In the genomic region with DNA sequence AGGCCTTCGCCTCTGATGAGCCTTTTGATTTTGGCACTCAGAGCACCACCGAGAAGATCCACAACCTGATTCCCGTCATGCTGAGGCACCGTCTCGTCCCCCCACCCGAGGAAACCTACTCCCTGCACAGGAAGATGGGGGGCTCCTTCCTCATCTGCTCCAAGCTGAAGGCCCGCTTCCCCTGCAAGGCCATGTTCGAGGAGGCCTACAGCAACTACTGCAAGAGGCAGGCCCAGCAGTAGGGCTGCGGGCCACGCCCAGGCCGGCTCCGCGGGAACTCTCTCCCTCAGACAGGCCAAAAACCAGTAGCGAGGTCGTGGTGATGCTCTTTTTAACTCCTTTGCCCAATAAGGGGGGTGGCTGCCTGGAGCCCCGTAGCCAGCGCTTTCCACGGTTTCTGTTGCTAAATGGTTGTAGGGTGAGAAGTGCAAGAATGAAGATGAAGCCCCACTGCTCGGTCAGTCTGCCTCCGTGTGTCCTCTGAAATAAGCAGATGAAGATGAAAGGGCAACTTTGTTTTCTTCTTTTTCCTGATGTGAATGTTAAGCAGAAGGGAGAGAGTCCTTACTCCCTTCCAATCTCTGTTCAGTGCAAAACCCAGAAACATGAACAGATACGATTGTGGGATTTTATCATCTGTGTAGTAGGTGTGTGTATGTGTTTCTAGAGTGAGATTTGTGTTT, we compare ENCODE assay signal across 13 cellular contexts. TPM values are rescaled to one million over a fixed set of nuclear protein-coding genes. Genes with fewer than 3 reads are reported as not detected.
DNase-seq lines count a peak whose midpoint lies in the region; ATAC-seq and TF ChIP-seq lines count a peak whose summit lies in the region.
"Had no signal": no experiment of that assay in that cellular context is flagged by ENCODE, and none has a peak within 500 bp of the region (broad histone marks: within the 10 kb centered on the region; RNA-seq: fewer than 3 reads in every experiment).

No MANE protein-coding gene starts in this region.

- intact Hi-C loops in testis (cut with DNase I; ENCODE audit: low total_unique reads) = no loop called here

- peaks cover 5 to 46% (median 17%) of the 10 kb centered on the region in 3 donors for H3K36me3 Mint-ChIP-seq in naive thymus-derived CD8-positive, alpha-beta T cell

- no peak for TF ChIP-seq CTCF in testis (IDR thresholded peaks at IDR 0.05)

- no peak for ATAC-seq in naive thymus-derived CD8-positive, alpha-beta T cell
- ATAC-seq: SK-N-SH treated with all-trans-retinoic acid at 6 μM for 48 hours had no signal

- peaks cover 30% of the 10 kb centered on the region for H3K4me1 ChIP-seq in testis

- no peaks in the 10 kb centered on the region for H3K9me3 Mint-ChIP-seq in naive thymus-derived CD8-positive, alpha-beta T cell
- H3K9me3 Mint-ChIP-seq: activated T-helper 2 cell treated with anti-CD3 and anti-CD28 coated beads, Interferon-gamma antibody, Interleukin-2, Interleukin-4, amounts not matched to agents 10 μg/mL and 5 μg/mL and 100 μg/mL, durations not matched to agents 14 hours and 24 hours and 36 hours; dendritic cell treated with granulocyte-macrophage colony-stimulating factor and Interleukin-4, amounts not matched to agents 40 ng/mL and 50 ng/mL, for 4 days had no signal

- no peaks in the 10 kb centered on the region for H3K27me3 ChIP-seq in testis
- H3K27me3 ChIP-seq: suprapubic skin had no signal

- no peaks in the 10 kb centered on the region for H3K27me3 Mint-ChIP-seq in naive thymus-derived CD8-positive, alpha-beta T cell
- H3K27me3 Mint-ChIP-seq: dendritic cell treated with granulocyte-macrophage colony-stimulating factor and Interleukin-4, amounts not matched to agents 40 ng/mL and 50 ng/mL, for 4 days had no signal

- H3K4me1 Mint-ChIP-seq in naive thymus-derived CD8-positive, alpha-beta T cell = peaks cover 13 to 28% (median 16%) of the 10 kb centered on the region in 4 donors

- H3K27ac ChIP-seq in caudate nucleus (ENCODE audit: low read depth, low read length) (peak overlapping the region; percentile 71), testis (peak overlapping the region in 1 of 2 donors; percentile 18)
- H3K27ac ChIP-seq: suprapubic skin had no signal

- no peaks in the 10 kb centered on the region for H3K9me3 ChIP-seq in testis
- H3K9me3 ChIP-seq: suprapubic skin had no signal

- H3K4me3 Mint-ChIP-seq in naive thymus-derived CD8-positive, alpha-beta T cell = no peak overlapping the region
- H3K4me3 Mint-ChIP-seq: dendritic cell treated with granulocyte-macrophage colony-stimulating factor and Interleukin-4, amounts not matched to agents 40 ng/mL and 50 ng/mL, for 4 days had no signal

- DNase-seq in activated effector memory CD4-positive, alpha-beta T cell treated with anti-CD3 and anti-CD28 coated beads, Interleukin-2, amount 50 U/mL, for 16 hours = peak; percentile 54
- DNase-seq in activated effector memory CD4-positive, alpha-beta T cell treated with Interleukin-2 at 50 U/mL for 16 hours = no peak
- DNase-seq in caudate nucleus (lab: John Stamatoyannopoulos, UW) (no peak), testis (peak; percentile 17), COR-L47 (lab: John Stamatoyannopoulos, UW) (no peak), NCI-H1694 treated with DMSO at 0.1 percent for 48 hours (lab: John Stamatoyannopoulos, UW) (no peak), NCI-H446 treated with DMSO at 0.1 percent for 48 hours (lab: John Stamatoyannopoulos, UW) (no peak)
- DNase-seq in naive thymus-derived CD8-positive, alpha-beta T cell = no peak
- DNase-seq: NCI-H524 had no signal

- no peak for TF ChIP-seq POLR2A in testis (IDR thresholded peaks at IDR 0.05)

- H3K36me3 ChIP-seq in testis (ENCODE audit: low read depth, missing control alignments) = no peaks in the 10 kb centered on the region

- POLR2A ChIA-PET in naive thymus-derived CD8-positive, alpha-beta T cell (lab: Charles Lee) = no interaction called here

- H3K27ac Mint-ChIP-seq in naive thymus-derived CD8-positive, alpha-beta T cell = peak overlapping the region in 7 of 10 donors; percentile 24 to 63 (median 45)
- H3K27ac Mint-ChIP-seq: activated T-helper 2 cell treated with anti-CD3 and anti-CD28 coated beads, Interferon-gamma antibody, Interleukin-2, Interleukin-4, amounts not matched to agents 10 μg/mL and 5 μg/mL and 100 μg/mL, durations not matched to agents 14 hours and 24 hours and 36 hours had no signal

- H3K4me3 ChIP-seq in testis = no peak overlapping the region
- H3K4me3 ChIP-seq: suprapubic skin had no signal

- 73 to 74% methylated on average over 15 to 21 of the region's 21 CpGs for WGBS in testis, 2 donors

RNA-seq across cellular contexts. Expression of a gene that starts 46.5 kb away (rescaled TPM):
- total RNA-seq in naive thymus-derived CD8-positive, alpha-beta T cell = 10 to 100 TPM; 77.9 to 78.6 TPM
- 10 to 100 TPM; 37.7 to 74.2 (median 63.8) TPM for polyA plus RNA-seq in naive thymus-derived CD8-positive, alpha-beta T cell
- total RNA-seq in testis = 10 to 100 TPM; 39.2 to 46.8 TPM
- polyA plus RNA-seq in testis (ENCODE audit: insufficient read depth, low read depth, low replicate concordance) = 34.4 TPM

Comparison
In these comparisons a context has a peak if more than half of its experiments do, and no peak if none do; other contexts are left out.
1. DNase-seq: peak in activated effector memory CD4-positive, alpha-beta T cell treated with anti-CD3 and anti-CD28 coated beads, Interleukin-2, amount 50 U/mL, for 16 hours (single experiment) and testis (single experiment); none in activated effector memory CD4-positive, alpha-beta T cell treated with Interleukin-2 at 50 U/mL for 16 hours (single experiment), caudate nucleus (0 of 61), naive thymus-derived CD8-positive, alpha-beta T cell (0 of 10), COR-L47 (single experiment), NCI-H1694 treated with DMSO at 0.1 percent for 48 hours (single experiment) and NCI-H446 treated with DMSO at 0.1 percent for 48 hours (single experiment).